In genomic region chr22:39240841-39241631, GRCh38 we compare ENCODE assay signal across 8 cellular contexts. TPM values are rescaled to one million over a fixed set of nuclear protein-coding genes. Genes with fewer than 3 reads are reported as not detected.
DNase-seq lines count a peak whose midpoint lies in the region; ATAC-seq and TF ChIP-seq lines count a peak whose summit lies in the region.

No MANE protein-coding gene starts in this region.

- peak in 4 of 7 experiments; percentile 14 to 64 (median 42) for DNase-seq in CD8-positive, alpha-beta T cell
- DNase-seq in NCI-H510A treated with DMSO at 0.1 percent for 48 hours (lab: John Stamatoyannopoulos, UW), result peak; percentile 79
- peak; percentile 71 to 78 for DNase-seq in breast epithelium (ENCODE audit: low spot score in 2 of 2)
- no peak for DNase-seq in lung (ENCODE audit: low spot score)
- no peak for DNase-seq in type B pancreatic cell (ENCODE audit: extremely low spot score, unreplicated experiment)
- no peak for DNase-seq in NCI-H345 treated with DMSO at 0.1 percent for 48 hours (lab: John Stamatoyannopoulos, UW; ENCODE audit: unreplicated experiment)
- DNase-seq in NCI-H1436 (lab: John Stamatoyannopoulos, UW), result no peak

- peak; percentile 9 for ATAC-seq in CD8-positive, alpha-beta T cell
- ATAC-seq in lung (ENCODE audit: insufficient read depth, low FRiP score) (no peak), HG02763 (IDR thresholded peaks at IDR 0.05; ENCODE audit: unreplicated experiment) (no peak)

- peaks cover 3% of the 10 kb centered on the region for H3K27me3 ChIP-seq in CD8-positive, alpha-beta T cell (ENCODE audit: insufficient read depth, low read length)
- no peaks in the 10 kb centered on the region for H3K27me3 ChIP-seq in breast epithelium
- H3K27me3 ChIP-seq in lung (ENCODE audit: control insufficient read depth, insufficient read depth), result no peaks in the 10 kb centered on the region

- H3K27me3 Mint-ChIP-seq in CD8-positive, alpha-beta T cell (ENCODE audit: low read depth), result peaks cover 3% of the 10 kb centered on the region
- H3K27me3 Mint-ChIP-seq in type B pancreatic cell, result peaks cover 42% of the 10 kb centered on the region

- WGBS in lung, 2 donors, result 15 to 30% methylated on average over 19 of the region's 19 CpGs

- H3K36me3 ChIP-seq in CD8-positive, alpha-beta T cell (ENCODE audit: insufficient read depth, low read length), result no peaks in the 10 kb centered on the region
- no peaks in the 10 kb centered on the region for H3K36me3 ChIP-seq in breast epithelium
- H3K36me3 ChIP-seq in lung (ENCODE audit: control insufficient read depth in 2 of 2, insufficient read depth in 2 of 2, low read length in 2 of 2), result no peaks in the 10 kb centered on the region

- H3K36me3 Mint-ChIP-seq in CD8-positive, alpha-beta T cell, result peaks cover 3% of the 10 kb centered on the region
- H3K36me3 Mint-ChIP-seq in type B pancreatic cell, result no peaks in the 10 kb centered on the region

- H3K4me3 ChIP-seq in CD8-positive, alpha-beta T cell (ENCODE audit: low read depth, low read length), result peak overlapping the region; percentile 44
- peak overlapping the region; percentile 55 to 80 (median 70) for H3K4me3 ChIP-seq in breast epithelium
- no peak overlapping the region for H3K4me3 ChIP-seq in lung

- H3K4me3 Mint-ChIP-seq in CD8-positive, alpha-beta T cell, result peak overlapping the region; percentile 93
- H3K4me3 Mint-ChIP-seq in type B pancreatic cell, result peak overlapping the region; percentile 94

- peaks cover 60% of the 10 kb centered on the region for H3K4me1 ChIP-seq in CD8-positive, alpha-beta T cell (ENCODE audit: insufficient read depth, low read length)
- H3K4me1 ChIP-seq in breast epithelium (peaks cover 17 to 30% of the 10 kb centered on the region in 2 donors), lung (ENCODE audit: control insufficient read depth in 2 of 2, insufficient read depth in 2 of 2, low read length in 2 of 2) (peaks cover 7 to 45% of the 10 kb centered on the region in 2 donors)

- peaks cover 66% of the 10 kb centered on the region for H3K4me1 Mint-ChIP-seq in CD8-positive, alpha-beta T cell (ENCODE audit: low read depth)
- peaks cover 45% of the 10 kb centered on the region for H3K4me1 Mint-ChIP-seq in type B pancreatic cell (ENCODE audit: unreplicated experiment)

- intact Hi-C loops in CD8-positive, alpha-beta T cell (cut with DNase I, micrococcal nuclease), result loop anchor here (2.0 to 10.0 kb wide), 4 partner anchors 34 to 806 kb away; partner anchors contain the start of gene ATF4 (in 1 of the 2)
- intact Hi-C loops in breast epithelium (cut with DNase I; ENCODE audit: low total_unique reads), result loop anchor here (10.0 kb wide), 1 partner anchor 54 kb away; no protein-coding TSS in a partner anchor

- TF ChIP-seq POLR2A in breast epithelium (IDR thresholded peaks at IDR 0.05), result no peak

- peak overlapping the region; percentile 95 for H3K27ac Mint-ChIP-seq in CD8-positive, alpha-beta T cell
- H3K27ac Mint-ChIP-seq in type B pancreatic cell, result peak overlapping the region; percentile 97

- CTCF ChIA-PET in CD8-positive, alpha-beta T cell (lab: Charles Lee), result interaction anchor here (0.9 to 2.8 kb wide), 5 partner anchors 14 to 106 kb away, joined by 3 to 16 read pairs (median 3); no protein-coding TSS in a partner anchor

- POLR2A ChIA-PET in CD8-positive, alpha-beta T cell (lab: Charles Lee), result interaction anchor here (0.6 to 3.3 kb wide), 7 partner anchors 11 to 93 kb away, joined by 3 to 19 read pairs (median 3); partner anchors contain the start of gene RPL3

- no peaks in the 10 kb centered on the region for H3K9me3 Mint-ChIP-seq in CD8-positive, alpha-beta T cell
- H3K9me3 Mint-ChIP-seq in type B pancreatic cell, result no peaks in the 10 kb centered on the region

- no peaks in the 10 kb centered on the region for H3K9me3 ChIP-seq in CD8-positive, alpha-beta T cell (ENCODE audit: low read length)
- H3K9me3 ChIP-seq in breast epithelium (no peaks in the 10 kb centered on the region), lung (ENCODE audit: control insufficient read depth in 2 of 2, insufficient read depth in 1 of 2, low read length in 1 of 2) (peaks cover 0 to 3% of the 10 kb centered on the region in 2 donors)

- peak overlapping the region; percentile 21 for H3K27ac ChIP-seq in CD8-positive, alpha-beta T cell (ENCODE audit: low read depth, low read length)
- peak overlapping the region; percentile 93 to 95 for H3K27ac ChIP-seq in breast epithelium
- H3K27ac ChIP-seq in lung (ENCODE audit: low read depth in 1 of 2, low read length in 1 of 2), result peak overlapping the region; percentile 33 to 47

- TF ChIP-seq CTCF in CD8-positive, alpha-beta T cell (IDR thresholded peaks at IDR 0.05), result no peak
- TF ChIP-seq CTCF in breast epithelium (IDR thresholded peaks at IDR 0.05) (peak in 1 of 3 donors; percentile 44), lung (IDR thresholded peaks at IDR 0.05; ENCODE audit: control extremely low read depth, extremely low read depth) (no peak), type B pancreatic cell (conservative IDR thresholded peaks at IDR 0.05) (no peak)

RNA-seq across cellular contexts. Expression of gene PDGFB, which starts 3.7 kb away (rescaled TPM):
- total RNA-seq in CD8-positive, alpha-beta T cell, result 1 to 10 TPM; 1.8 to 2.4 TPM
- total RNA-seq in breast epithelium (10 to 100 TPM in 1 of 3 donors, 1 to 10 TPM in 2; 5.3 to 11.1 (median 8.5) TPM), lung (10 to 100 TPM; 19.7 to 39.4 TPM), type B pancreatic cell (ENCODE audit: low replicate concordance) (2.9 and 5.1 TPM in 2 replicates)
- 10 to 100 TPM in 1 of 2 donors, 1 to 10 TPM in 1; 9.8 to 56.7 TPM for polyA plus RNA-seq in lung

Comparison
In these comparisons a context has a peak if more than half of its experiments do, and no peak if none do; other contexts are left out.
1. DNase-seq: peak in CD8-positive, alpha-beta T cell (4 of 7), NCI-H510A treated with DMSO at 0.1 percent for 48 hours (single experiment) and breast epithelium (2 of 2); none in lung (single experiment), type B pancreatic cell (single experiment), NCI-H345 treated with DMSO at 0.1 percent for 48 hours (single experiment) and NCI-H1436 (single experiment).
2. H3K27ac ChIP-seq: peak in every context shown above with its lines; median percentile 94 in breast epithelium; 40 in lung; 21 in CD8-positive, alpha-beta T cell.